Comparison of ENCODE assay signal across 10 cellular contexts in genomic region chr10:77844713-77845454, GRCh38.
DNase-seq lines count a peak whose midpoint lies in the region; ATAC-seq and TF ChIP-seq lines count a peak whose summit lies in the region.
"Had no signal": no experiment of that assay in that cellular context is flagged by ENCODE, and none has a peak within 500 bp of the region (broad histone marks: within the 10 kb centered on the region; RNA-seq: fewer than 3 reads in every experiment).

No MANE protein-coding gene starts in this region.

- intact Hi-C loops in thyroid gland (cut with DNase I): loop anchor here (5.0 to 10.0 kb wide), 2 partner anchors 82 to 160 kb away; partner anchors contain the start of gene DLG5
- intact Hi-C loops in Right ventricle myocardium inferior (cut with DNase I): loop anchor here (5.0 kb wide), 2 partner anchors 127 to 142 kb away; no protein-coding TSS in a partner anchor

- peak in 1 of 2 donors; percentile 53 for TF ChIP-seq POLR2A in thyroid gland (IDR thresholded peaks at IDR 0.05)

- H3K36me3 Mint-ChIP-seq in activated T-cell treated with anti-CD3 and anti-CD28 coated beads, Interleukin-2, amount 50 U/mL, for 72 hours (ENCODE audit: insufficient read depth in 2 of 2): no peaks in the 10 kb centered on the region

- no peak for ATAC-seq in activated T-cell treated with anti-CD3 and anti-CD28 coated beads, Interleukin-2, amount 50 U/mL, for 72 hours (replicated peaks in 1 of 2)
- ATAC-seq in Right ventricle myocardium inferior (no peak), HG02571 (IDR thresholded peaks at IDR 0.05; ENCODE audit: unreplicated experiment) (no peak)

- no peaks in the 10 kb centered on the region for H3K27me3 Mint-ChIP-seq in activated T-cell treated with anti-CD3 and anti-CD28 coated beads, Interleukin-2, amount 50 U/mL, for 72 hours (ENCODE audit: low read depth)

- no peaks in the 10 kb centered on the region for H3K9me3 Mint-ChIP-seq in activated T-cell treated with anti-CD3 and anti-CD28 coated beads, Interleukin-2, amount 50 U/mL, for 72 hours

- peak overlapping the region; percentile 55 for H3K27ac Mint-ChIP-seq in activated T-cell treated with anti-CD3 and anti-CD28 coated beads, Interleukin-2, amount 50 U/mL, for 72 hours

- no peak for TF ChIP-seq CTCF in thyroid gland (IDR thresholded peaks at IDR 0.05)

- no peaks in the 10 kb centered on the region for H3K4me1 Mint-ChIP-seq in activated T-cell treated with anti-CD3 and anti-CD28 coated beads, Interleukin-2, amount 50 U/mL, for 72 hours (ENCODE audit: low read depth)

- H3K27me3 ChIP-seq in thyroid gland: no peaks in the 10 kb centered on the region

- H3K4me3 ChIP-seq in thyroid gland (replicated peaks in 1 of 3): no peak overlapping the region
- H3K4me3 ChIP-seq: coronary artery had no signal

- H3K27ac ChIP-seq in thyroid gland: peak overlapping the region; percentile 82 to 94 (median 86)
- H3K27ac ChIP-seq: coronary artery had no signal

- H3K4me3 Mint-ChIP-seq in activated T-cell treated with anti-CD3 and anti-CD28 coated beads, Interleukin-2, amount 50 U/mL, for 72 hours: no peak overlapping the region

- no peaks in the 10 kb centered on the region for H3K36me3 ChIP-seq in thyroid gland

- H3K9me3 ChIP-seq in thyroid gland: no peaks in the 10 kb centered on the region

- 48 to 61% methylated on average over 10 of the region's 10 CpGs for WGBS in thyroid gland, 2 donors

- peaks cover 58 to 77% of the 10 kb centered on the region in 2 donors for H3K4me1 ChIP-seq in thyroid gland

- DNase-seq in activated T-cell treated with anti-CD3 and anti-CD28 coated beads, Interleukin-2, amount 50 U/mL, for 72 hours: no peak
- DNase-seq in activated T-cell treated with anti-CD3 and anti-CD28 coated beads for 4 hours (no peak), amniotic stem cell (lab: John Stamatoyannopoulos, UW) (peak; percentile 71), islet precursor cell (peak; percentile 93), thyroid gland (peak; percentile 84 to 90), Right ventricle myocardium inferior (ENCODE audit: missing footprints) (no peak), GOT3 (lab: John Stamatoyannopoulos, UW) (no peak)
- DNase-seq: MV-4-11 had no signal

Comparison
In these comparisons a context has a peak if more than half of its experiments do, and no peak if none do; other contexts are left out.
1. DNase-seq: peak in amniotic stem cell (single experiment), islet precursor cell (single experiment) and thyroid gland (2 of 2); none in activated T-cell treated with anti-CD3 and anti-CD28 coated beads, Interleukin-2, amount 50 U/mL, for 72 hours (0 of 2), activated T-cell treated with anti-CD3 and anti-CD28 coated beads for 4 hours (single experiment), Right ventricle myocardium inferior (single experiment) and GOT3 (single experiment).